ENCODE assay signal across 1 cellular context in the genomic region with DNA sequence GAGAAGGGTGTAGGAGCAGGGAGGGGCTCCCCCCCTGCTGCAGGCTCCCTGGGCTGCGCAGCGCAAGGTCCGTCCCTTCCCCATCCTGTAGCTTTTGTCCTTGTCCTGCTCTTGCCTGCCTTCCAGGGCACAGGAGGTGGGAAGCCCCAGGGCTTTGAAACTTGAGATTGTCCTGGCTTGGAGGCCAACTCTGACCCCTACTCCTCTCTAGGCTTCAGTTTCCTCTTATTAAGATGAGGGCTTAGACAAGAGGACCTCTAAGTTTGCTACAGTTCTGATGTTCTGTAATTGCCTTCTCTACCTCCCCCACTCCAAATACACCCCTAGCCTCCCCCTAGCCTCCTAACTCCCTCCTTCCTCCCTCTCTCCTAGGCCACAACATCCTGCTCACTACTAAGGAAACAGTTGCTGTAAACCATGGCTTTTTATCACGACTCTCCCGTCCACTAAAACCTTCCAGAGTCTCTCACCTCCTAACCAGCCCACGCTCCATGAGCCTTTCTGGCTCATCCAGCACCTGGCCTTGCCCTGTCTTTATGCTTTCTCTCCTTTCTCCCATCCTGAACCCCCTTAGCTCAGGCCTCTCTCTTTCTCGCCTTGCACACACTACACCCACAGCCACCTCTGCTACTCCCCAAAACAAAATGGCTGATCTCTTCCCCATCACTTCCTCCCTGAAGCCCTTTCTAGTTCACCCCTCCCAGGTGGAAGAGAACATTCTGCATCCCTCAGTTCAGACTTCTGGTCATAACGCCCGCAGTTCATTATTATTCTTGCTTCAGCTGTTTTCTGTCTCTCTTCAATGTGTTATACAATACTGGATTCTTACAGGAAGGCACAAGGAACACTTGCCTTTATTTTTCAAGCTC.
TF ChIP-seq lines count a peak whose summit lies in the region.

No MANE protein-coding gene starts in this region.

TF ChIP-seq in HEK293T, 16 proteins besides CTCF, POLR2A, EP300 and RAD21:
- TF ChIP-seq ZNF384 (IDR thresholded peaks at IDR 0.05) (no peak), SUZ12 (IDR thresholded peaks at IDR 0.05) (no peak), ARNT (IDR thresholded peaks at IDR 0.05) (no peak)
TF ChIP-seq in HEK293T: peak in this region for 0.
